In the genomic region with DNA sequence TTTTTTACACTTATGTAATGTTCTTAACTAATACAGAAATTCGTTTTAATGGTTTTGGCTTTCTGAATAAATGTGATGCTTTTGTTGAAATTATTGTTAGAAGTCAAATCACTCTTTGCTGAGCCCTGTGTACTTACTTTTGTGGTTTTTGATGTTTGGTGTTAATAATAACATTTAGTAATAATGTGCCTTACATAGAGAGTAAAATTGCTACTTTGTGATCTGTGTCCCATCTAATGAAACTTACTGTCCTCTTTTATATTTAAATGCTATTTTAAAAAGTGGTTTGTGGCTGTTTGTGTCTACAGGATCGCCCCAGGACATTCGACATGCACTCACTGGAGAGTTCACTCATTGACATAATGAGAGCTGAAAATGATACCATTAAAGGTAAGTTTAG, we compare ENCODE assay signal across 14 cellular contexts.
"Had no signal": no experiment of that assay in that cellular context is flagged by ENCODE, and none has a peak within 500 bp of the region (broad histone marks: within the 10 kb centered on the region; RNA-seq: fewer than 3 reads in every experiment).

No MANE protein-coding gene starts in this region.

- H3K4me1 ChIP-seq: uterus had no signal

- H3K27ac ChIP-seq: right lobe of liver had no signal

- ATAC-seq: right lobe of liver, T-cell had no signal

- H3K4me3 ChIP-seq: right lobe of liver, spleen, stomach, tibial nerve, uterus had no signal

- H3K27me3 ChIP-seq: right lobe of liver, spleen, stomach, tibial nerve, uterus had no signal

- H3K36me3 ChIP-seq: uterus had no signal

- DNase-seq: activated CD4-positive, CD25-positive, alpha-beta regulatory T cell treated with anti-CD3 and anti-CD28 coated beads, Interleukin-2, amount 50 U/mL, for 72 hours; activated naive CD4-positive, alpha-beta T cell treated with anti-CD3 and anti-CD28 coated beads for 36 hours; hypothalamus; kidney; mesendoderm; occipital lobe; right lobe of liver; spleen; stimulated activated CD4-positive, alpha-beta T cell treated with anti-CD3 and anti-CD28 coated beads, Interleukin-1b, Interleukin-23, amount 100 ng/mL, for 48 hours; stomach; T-cell; T1000; uterus had no signal

- H3K9me3 ChIP-seq: right lobe of liver, spleen, stomach, tibial nerve, uterus had no signal
